ENCODE assay signal across 8 cellular contexts in genomic region chr4:147096667-147097604, GRCh38.
DNase-seq lines count a peak whose midpoint lies in the region; ATAC-seq and TF ChIP-seq lines count a peak whose summit lies in the region.

No MANE protein-coding gene starts in this region.

- H3K4me2 ChIP-seq in mammary epithelial cell (ENCODE audit: insufficient read depth, low read depth, low read length): no peak overlapping the region

- intact Hi-C loops in mammary epithelial cell (cut with micrococcal nuclease) (loop anchor here (1.0 to 10.0 kb wide), 4 partner anchors 78 to 754 kb away; no protein-coding TSS in a partner anchor), posterior vena cava (cut with DNase I) (no loop called here)

- DNase-seq in DMS53 treated with DMSO at 0.1 percent for 48 hours (lab: John Stamatoyannopoulos, UW; ENCODE audit: unreplicated experiment) (peak; percentile 37), NCI-H2029 (lab: John Stamatoyannopoulos, UW) (peak; percentile 4), mammary epithelial cell (peak; percentile 31), left lobe of liver (ENCODE audit: low spot score) (no peak), posterior vena cava (ENCODE audit: low spot score) (no peak)

- no peaks in the 10 kb centered on the region for H4K20me1 ChIP-seq in mammary epithelial cell (ENCODE audit: insufficient read depth, low read length)

- no peaks in the 10 kb centered on the region for H3K79me2 ChIP-seq in mammary epithelial cell (ENCODE audit: insufficient read depth, low read length)

- CTCF ChIA-PET in mammary epithelial cell (lab: Charles Lee; ENCODE audit: low non-redundant PET): interaction anchor here (0.6 to 1.8 kb wide), 5 partner anchors 13 to 1880 kb away, joined by 3 to 21 read pairs (median 5); no protein-coding TSS in a partner anchor

- no peaks in the 10 kb centered on the region for H3K9me3 ChIP-seq in mammary epithelial cell (replicated peaks; ENCODE audit: insufficient read depth, low read length)

- dilution Hi-C loops in mammary epithelial cell (cut with HindIII; ENCODE audit: low sequenced_read_pairs): no loop called here

- peaks cover 2% of the 10 kb centered on the region for H3K4me1 ChIP-seq in mammary epithelial cell (ENCODE audit: insufficient read depth, low read length)

- H2AFZ ChIP-seq in mammary epithelial cell (ENCODE audit: low read depth, low read length): no peak overlapping the region

- BruUV-seq in mammary epithelial cell (replicated peaks; lab: Mats Ljungman, UMichigan): no TSS peak

- H3K27me3 ChIP-seq in mammary epithelial cell (ENCODE audit: insufficient read depth, low read length): no peaks in the 10 kb centered on the region

- peak; percentile 58 to 59 for TF ChIP-seq CTCF in mammary epithelial cell (conservative IDR thresholded peaks at IDR 0.05 in 1 of 2, IDR thresholded peaks at IDR 0.05 in 1 of 2; ENCODE audit: extremely low read depth in 1 of 2, insufficient read depth in 1 of 2, low read depth in 1 of 2, low read length in 2 of 2)

- 24% methylated on average over 6 of the region's 6 CpGs for WGBS in mammary epithelial cell (ENCODE audit: low coverage, missing lambda C conversion rate)

- no peak overlapping the region for H3K9ac ChIP-seq in mammary epithelial cell (ENCODE audit: insufficient read depth, low read length)

- in situ Hi-C loops in mammary epithelial cell (cut with MboI; ENCODE audit: low sequenced_read_pairs in 2 of 2): loop anchor here (5.0 to 25.0 kb wide), 3 partner anchors 72 to 760 kb away; no protein-coding TSS in a partner anchor

- peak; percentile 60 for ATAC-seq in GM21528 (IDR thresholded peaks at IDR 0.05; ENCODE audit: low FRiP score, unreplicated experiment)
- peak; percentile 74 for ATAC-seq in left lobe of liver
- no peak for ATAC-seq in HG03460 (IDR thresholded peaks at IDR 0.05; ENCODE audit: unreplicated experiment)
- ATAC-seq in HG02588 (IDR thresholded peaks at IDR 0.05; ENCODE audit: unreplicated experiment): no peak

- H3K4me3 ChIP-seq in mammary epithelial cell (replicated peaks in 1 of 3; ENCODE audit: insufficient read depth in 1 of 3, low read depth in 2 of 3, low read length in 3 of 3): no peak overlapping the region

- H3K27ac ChIP-seq in mammary epithelial cell (ENCODE audit: insufficient read depth, low read depth, low read length): no peak overlapping the region

- H3K36me3 ChIP-seq in mammary epithelial cell (ENCODE audit: insufficient read depth, low read length): no peaks in the 10 kb centered on the region

Comparison
In these comparisons a context has a peak if more than half of its experiments do, and no peak if none do; other contexts are left out.
1. DNase-seq: peak in DMS53 treated with DMSO at 0.1 percent for 48 hours (single experiment), NCI-H2029 (single experiment) and mammary epithelial cell (single experiment); none in left lobe of liver (single experiment) and posterior vena cava (single experiment).
2. ATAC-seq: peak in GM21528 (single experiment) and left lobe of liver (single experiment); none in HG03460 (single experiment) and HG02588 (single experiment).